Comparison of ENCODE assay signal across 8 cellular contexts in the genomic region with DNA sequence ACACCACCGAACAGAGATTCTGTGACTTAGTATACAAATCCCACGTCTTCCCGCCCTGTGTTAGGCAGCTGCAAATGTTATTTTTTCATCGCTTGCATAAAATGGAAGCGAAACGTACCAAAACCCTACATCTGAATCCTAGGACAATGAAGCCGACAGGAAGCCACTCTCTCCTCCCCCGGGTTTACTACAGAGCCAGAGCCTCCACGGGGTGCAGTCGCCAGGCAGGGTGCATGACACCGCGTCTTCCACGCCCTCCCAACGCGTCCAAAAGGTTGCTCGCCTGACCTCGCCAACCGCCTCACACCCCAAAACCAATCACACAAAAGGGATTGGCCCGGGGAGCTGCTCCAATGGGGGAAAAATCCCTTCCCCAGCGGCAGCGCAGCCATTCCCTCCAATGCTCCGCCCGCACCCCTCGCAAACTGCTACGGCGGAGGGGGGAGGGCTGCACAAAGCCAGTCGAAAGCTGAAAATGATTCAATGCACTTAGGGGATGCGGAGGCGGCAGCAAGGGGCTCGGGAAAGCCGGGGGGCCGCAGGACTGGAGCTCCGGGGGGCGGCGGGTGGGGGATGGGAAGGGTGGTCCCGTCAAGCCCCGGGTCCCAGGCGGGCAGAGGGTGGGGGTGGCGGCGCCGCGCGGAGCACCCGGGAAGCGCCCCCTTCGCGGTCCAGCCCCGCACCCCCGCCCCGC. TPM values are rescaled to one million over a fixed set of nuclear protein-coding genes. Genes with fewer than 3 reads are reported as not detected.
DNase-seq lines count a peak whose midpoint lies in the region; ATAC-seq, FAIRE-seq and TF ChIP-seq lines count a peak whose summit lies in the region.

No MANE protein-coding gene starts in this region.

- H3K27me3 ChIP-seq in endothelial cell of umbilical vein (ENCODE audit: control insufficient read depth in 2 of 2, insufficient read depth in 2 of 2, low read length in 2 of 2) (no peaks in the 10 kb centered on the region), mononuclear cell (ENCODE audit: insufficient read depth, low read length) (no peaks in the 10 kb centered on the region)

- no peak for TF ChIP-seq CTCF in endothelial cell of umbilical vein (IDR thresholded peaks at IDR 0.05; ENCODE audit: extremely low read depth in 1 of 2, insufficient read depth in 1 of 2, low read depth in 1 of 2, low read length in 2 of 2)

- H3K4me1 ChIP-seq in endothelial cell of umbilical vein (ENCODE audit: control insufficient read depth, extremely low read depth, insufficient read depth, low read length) (peaks cover 41% of the 10 kb centered on the region), mononuclear cell (ENCODE audit: insufficient read depth, low read length) (peaks cover 20% of the 10 kb centered on the region)

- H2AFZ ChIP-seq in endothelial cell of umbilical vein (ENCODE audit: low read depth, low read length): no peak overlapping the region

- no TSS peak for BruUV-seq in endothelial cell of umbilical vein (replicated peaks; lab: Mats Ljungman, UMichigan)

- H3K27ac ChIP-seq in endothelial cell of umbilical vein (ENCODE audit: insufficient read depth, low read depth, low read length): peak overlapping the region; percentile 86

- no peak for TF ChIP-seq POLR2A in endothelial cell of umbilical vein (IDR thresholded peaks at IDR 0.05; ENCODE audit: low read depth, low read length)

- peak overlapping the region; percentile 98 for H3K4me2 ChIP-seq in endothelial cell of umbilical vein (ENCODE audit: insufficient read depth, low read length)

- ATAC-seq in HG03135 (IDR thresholded peaks at IDR 0.05; ENCODE audit: unreplicated experiment): peak; percentile 25

- no peak for FAIRE-seq in endothelial cell of umbilical vein (lab: Jason Lieb, UNC)

- H3K9me3 ChIP-seq in endothelial cell of umbilical vein (replicated peaks; ENCODE audit: control insufficient read depth, insufficient read depth, low read length) (no peaks in the 10 kb centered on the region), mononuclear cell (ENCODE audit: low read depth, low read length) (no peaks in the 10 kb centered on the region)

- H3K4me3 ChIP-seq in endothelial cell of umbilical vein (replicated peaks in 1 of 3; ENCODE audit: insufficient read depth in 1 of 3, low read depth in 1 of 3, low read length in 3 of 3) (peak overlapping the region; percentile 55 to 97 (median 93)), mononuclear cell (ENCODE audit: low read length) (peak overlapping the region; percentile 87)

- H3K79me2 ChIP-seq in endothelial cell of umbilical vein (ENCODE audit: control insufficient read depth, insufficient read depth, low read length): peaks cover 89% of the 10 kb centered on the region

- H3K9ac ChIP-seq in endothelial cell of umbilical vein (replicated peaks; ENCODE audit: extremely low read depth, insufficient read depth, low read length): peak overlapping the region; percentile 94

- no peaks in the 10 kb centered on the region for H3K36me3 ChIP-seq in endothelial cell of umbilical vein (ENCODE audit: control insufficient read depth in 2 of 2, extremely low read depth in 1 of 2, insufficient read depth in 2 of 2, low read length in 2 of 2)

- POLR2A ChIA-PET in endothelial cell of umbilical vein (lab: Charles Lee): interaction anchor here (0.6 to 2.4 kb wide), 4 partner anchors 7 to 1240 kb away, joined by 3 to 19 read pairs (median 4); no protein-coding TSS in a partner anchor

- dilution Hi-C loops in endothelial cell of umbilical vein (cut with MboI; ENCODE audit: extremely low pct_ligation_motif_present, low sequenced_read_pairs): no loop called here

- no peaks in the 10 kb centered on the region for H3K9me1 ChIP-seq in endothelial cell of umbilical vein (replicated peaks; ENCODE audit: control insufficient read depth, extremely low read depth, insufficient read depth, low read length)

- CTCF ChIA-PET in endothelial cell of umbilical vein (lab: Charles Lee): interaction anchor here (0.9 to 2.9 kb wide), 6 partner anchors 10 to 72 kb away, joined by 3 to 18 read pairs (median 4); no protein-coding TSS in a partner anchor

- no peaks in the 10 kb centered on the region for H4K20me1 ChIP-seq in endothelial cell of umbilical vein (replicated peaks; ENCODE audit: control insufficient read depth, extremely low read depth, insufficient read depth, low read length)

- DNase-seq in activated T-cell treated with anti-CD3 and anti-CD28 coated beads for 1 hour (ENCODE audit: low read depth) (peak; percentile 23), NCI-H748 treated with DMSO at 0.1 percent for 48 hours (lab: John Stamatoyannopoulos, UW) (peak; percentile 27), endothelial cell of umbilical vein (ENCODE audit: low read depth, low spot score) (peak; percentile 57)
- no peak for DNase-seq in activated T-cell treated with anti-CD3 and anti-CD28 coated beads, Interleukin-2, amount 50 U/mL, for 1 hour
- peak; percentile 84 for DNase-seq in activated CD8-positive, alpha-beta memory T cell treated with anti-CD3 and anti-CD28 coated beads for 24 hours
- DNase-seq in stimulated activated CD8-positive, alpha-beta memory T cell treated with anti-CD3 and anti-CD28 coated beads, Interleukin-4, amount 100 ng/mL, for 24 hours (ENCODE audit: low read depth): peak; percentile 55

- intact Hi-C loops in endothelial cell of umbilical vein (cut with micrococcal nuclease): loop anchor here (2.0 to 10.0 kb wide), 2 partner anchors 56 to 80 kb away; no protein-coding TSS in a partner anchor

TF ChIP-seq in endothelial cell of umbilical vein, 7 proteins besides CTCF, POLR2A, EP300 and RAD21:
- TF ChIP-seq MYC (IDR thresholded peaks at IDR 0.05; ENCODE audit: low read depth, low read length) (no peak), POLR2AphosphoS5 (IDR thresholded peaks at IDR 0.05; ENCODE audit: insufficient read depth, low read depth, low read length) (peak; percentile 31)

RNA-seq across cellular contexts. Expression of gene CEP170, which starts 0.7 kb away (rescaled TPM):
- 222 and 225 TPM in 2 replicates for total RNA-seq in endothelial cell of umbilical vein
- polyA plus RNA-seq in endothelial cell of umbilical vein: 40.0 and 49.6 TPM in 2 replicates
- 51.3 and 54.3 TPM in 2 replicates for polyA plus RNA-seq in endothelial cell of umbilical vein (2011; cell fraction: cytosol; rRNA removed)
- polyA plus RNA-seq in endothelial cell of umbilical vein (2011; cell fraction: nucleus; rRNA removed): 201 and 269 TPM in 2 replicates
- polyA plus RNA-seq in endothelial cell of umbilical vein (2012): 102 and 130 TPM in 2 replicates
- polyA minus RNA-seq in endothelial cell of umbilical vein: 255 and 256 TPM in 2 replicates
- 34.8 TPM for polyA minus RNA-seq in endothelial cell of umbilical vein (2011; cell fraction: cytosol; rRNA and poly(A)+ RNA removed)
- polyA minus RNA-seq in endothelial cell of umbilical vein (2011; cell fraction: nucleus; rRNA and poly(A)+ RNA removed): 470 and 485 TPM in 2 replicates
- total RNA-seq in mononuclear cell: 50.8 TPM

RNA-seq across cellular contexts. Expression of gene SDCCAG8, which starts 1.5 kb away (rescaled TPM):
- total RNA-seq in endothelial cell of umbilical vein (25.7 and 29.4 TPM in 2 replicates), mononuclear cell (29.3 TPM)
- 14.6 and 15.8 TPM in 2 replicates for polyA plus RNA-seq in endothelial cell of umbilical vein
- 18.1 TPM in 2 replicates for polyA plus RNA-seq in endothelial cell of umbilical vein (2011; cell fraction: cytosol; rRNA removed)
- 36.7 and 37.2 TPM in 2 replicates for polyA plus RNA-seq in endothelial cell of umbilical vein (2011; cell fraction: nucleus; rRNA removed)
- polyA plus RNA-seq in endothelial cell of umbilical vein (2012): 26.2 and 33.2 TPM in 2 replicates
- 19.6 and 22.1 TPM in 2 replicates for polyA minus RNA-seq in endothelial cell of umbilical vein
- polyA minus RNA-seq in endothelial cell of umbilical vein (2011; cell fraction: cytosol; rRNA and poly(A)+ RNA removed): 13.3 TPM
- 51.3 and 60.5 TPM in 2 replicates for polyA minus RNA-seq in endothelial cell of umbilical vein (2011; cell fraction: nucleus; rRNA and poly(A)+ RNA removed)
